14 cellular contexts compared by ENCODE assay signal in genomic region chr14:60653709-60654161, GRCh38. TPM values are rescaled to one million over a fixed set of nuclear protein-coding genes. Genes with fewer than 3 reads are reported as not detected.
DNase-seq lines count a peak whose midpoint lies in the region; ATAC-seq and TF ChIP-seq lines count a peak whose summit lies in the region.
"Had no signal": no experiment of that assay in that cellular context is flagged by ENCODE, and none has a peak within 500 bp of the region (broad histone marks: within the 10 kb centered on the region; RNA-seq: fewer than 3 reads in every experiment).

No MANE protein-coding gene starts in this region.

- H3K4me1 ChIP-seq in CD4-positive, CD25-positive, alpha-beta regulatory T cell (ENCODE audit: control insufficient read depth, insufficient read depth, low read length, poor library complexity, severe bottlenecking), result peaks cover 41% of the 10 kb centered on the region
- peaks cover 67% of the 10 kb centered on the region for H3K4me1 ChIP-seq in GM23338 (ENCODE audit: insufficient read depth)

- ATAC-seq in CD4-positive, CD25-positive, alpha-beta regulatory T cell (ENCODE audit: low read depth in 2 of 2), result no peak
- ATAC-seq in GM23338, result no peak
- no peak for ATAC-seq in naive thymus-derived CD8-positive, alpha-beta T cell
- ATAC-seq in GM18870 (IDR thresholded peaks at IDR 0.05; ENCODE audit: unreplicated experiment), result no peak
- no peak for ATAC-seq in GM21786 (IDR thresholded peaks at IDR 0.05; ENCODE audit: unreplicated experiment)
- ATAC-seq: foreskin keratinocyte, sciatic nerve had no signal

- H3K27ac ChIP-seq in CD4-positive, CD25-positive, alpha-beta regulatory T cell (ENCODE audit: insufficient read depth, low read length, poor library complexity, severe bottlenecking), result no peak overlapping the region
- no peak overlapping the region for H3K27ac ChIP-seq in GM23338 (ENCODE audit: low read depth)
- H3K27ac ChIP-seq: foreskin keratinocyte had no signal

- POLR2A ChIA-PET in naive thymus-derived CD8-positive, alpha-beta T cell (lab: Charles Lee), result no interaction called here

- H3F3A ChIP-seq in GM23338 (replicated peaks; ENCODE audit: low read depth), result peaks cover 34% of the 10 kb centered on the region

- H3K27ac Mint-ChIP-seq in CD4-positive, CD25-positive, alpha-beta regulatory T cell, result no peak overlapping the region
- H3K27ac Mint-ChIP-seq in GM23338 (no peak overlapping the region), brain (peak overlapping the region in 2 of 5 experiments; percentile 90 to 92)
- H3K27ac Mint-ChIP-seq in naive thymus-derived CD8-positive, alpha-beta T cell, result peak overlapping the region in 1 of 10 donors; percentile 38
- H3K27ac Mint-ChIP-seq: CD14-positive monocyte had no signal

- peaks cover 94% of the 10 kb centered on the region for H3K27me3 Mint-ChIP-seq in CD4-positive, CD25-positive, alpha-beta regulatory T cell
- peaks cover 98% of the 10 kb centered on the region for H3K27me3 Mint-ChIP-seq in GM23338 (ENCODE audit: insufficient read depth, low read depth, poor library complexity)
- H3K27me3 Mint-ChIP-seq in brain, result peaks cover 100% of the 10 kb centered on the region
- peaks cover 61 to 90% (median 73%) of the 10 kb centered on the region in 5 donors for H3K27me3 Mint-ChIP-seq in naive thymus-derived CD8-positive, alpha-beta T cell

- H3K9me2 ChIP-seq in GM23338 (ENCODE audit: insufficient read depth), result no peaks in the 10 kb centered on the region

- H2AFZ ChIP-seq in GM23338, result no peak overlapping the region; the same call in 1 of the 2 replicates

- no peak overlapping the region for H3K4me3 ChIP-seq in CD4-positive, CD25-positive, alpha-beta regulatory T cell (ENCODE audit: low read depth, low read length)
- H3K4me3 ChIP-seq in GM23338, result peak overlapping the region; percentile 49

- no peaks in the 10 kb centered on the region for H3K36me3 ChIP-seq in CD4-positive, CD25-positive, alpha-beta regulatory T cell (ENCODE audit: control insufficient read depth, insufficient read depth, low read length)
- H3K36me3 ChIP-seq in GM23338 (ENCODE audit: insufficient read depth), result no peaks in the 10 kb centered on the region

- peaks cover 49% of the 10 kb centered on the region for H3K27me3 ChIP-seq in CD4-positive, CD25-positive, alpha-beta regulatory T cell (ENCODE audit: control insufficient read depth, insufficient read depth, low read length)
- peaks cover 100% of the 10 kb centered on the region for H3K27me3 ChIP-seq in GM23338 (ENCODE audit: insufficient read depth)

- no peaks in the 10 kb centered on the region for H3K79me2 ChIP-seq in GM23338 (replicated peaks; ENCODE audit: insufficient read depth)

- H3K36me3 Mint-ChIP-seq in CD4-positive, CD25-positive, alpha-beta regulatory T cell, result no peaks in the 10 kb centered on the region
- H3K36me3 Mint-ChIP-seq in GM23338 (ENCODE audit: low read depth) (no peaks in the 10 kb centered on the region; the same call in 2 of the 3 replicates), brain (no peaks in the 10 kb centered on the region)
- peaks cover 0 to 10% (median 2%) of the 10 kb centered on the region in 3 donors for H3K36me3 Mint-ChIP-seq in naive thymus-derived CD8-positive, alpha-beta T cell

- peak overlapping the region; percentile 89 for H3K4me2 ChIP-seq in GM23338

- no peaks in the 10 kb centered on the region for H3K9me3 ChIP-seq in CD4-positive, CD25-positive, alpha-beta regulatory T cell (ENCODE audit: control insufficient read depth in 2 of 2, low read length in 2 of 2)

- DNase-seq in CD4-positive, CD25-positive, alpha-beta regulatory T cell, result no peak
- peak; percentile 65 for DNase-seq in GM23338 (ENCODE audit: low spot score)
- no peak for DNase-seq in naive thymus-derived CD8-positive, alpha-beta T cell
- DNase-seq in T1000 (lab: John Stamatoyannopoulos, UW), result no peak
- no peak for DNase-seq in RPMI8226
- DNase-seq: aorta, foreskin keratinocyte, islet precursor cell, Right ventricle myocardium superior had no signal

- H4K20me1 ChIP-seq in GM23338 (replicated peaks; ENCODE audit: insufficient read depth), result peaks cover 14% of the 10 kb centered on the region

- TF ChIP-seq CTCF in GM23338 (conservative IDR thresholded peaks at IDR 0.05; ENCODE audit: low read depth in 2 of 2), result no peak
- no peak for TF ChIP-seq CTCF in brain (conservative IDR thresholded peaks at IDR 0.05)

- peaks cover 0 to 4% (median 0%) of the 10 kb centered on the region in 7 donors for H3K9me3 Mint-ChIP-seq in CD4-positive, CD25-positive, alpha-beta regulatory T cell
- no peaks in the 10 kb centered on the region for H3K9me3 Mint-ChIP-seq in GM23338
- peaks cover 0 to 21% (median 5%) of the 10 kb centered on the region in 5 experiments for H3K9me3 Mint-ChIP-seq in brain
- H3K9me3 Mint-ChIP-seq in naive thymus-derived CD8-positive, alpha-beta T cell, result no peaks in the 10 kb centered on the region

- H3K4me1 Mint-ChIP-seq in CD4-positive, CD25-positive, alpha-beta regulatory T cell, result peaks cover 6 to 67% (median 19%) of the 10 kb centered on the region in 4 donors
- H3K4me1 Mint-ChIP-seq in GM23338 (peaks cover 63% of the 10 kb centered on the region), brain (peaks cover 69% of the 10 kb centered on the region)
- H3K4me1 Mint-ChIP-seq in naive thymus-derived CD8-positive, alpha-beta T cell, result peaks cover 27 to 80% (median 72%) of the 10 kb centered on the region in 4 donors

- peak overlapping the region in 3 of 4 donors; percentile 4 to 82 (median 54) for H3K4me3 Mint-ChIP-seq in CD4-positive, CD25-positive, alpha-beta regulatory T cell
- H3K4me3 Mint-ChIP-seq in GM23338, result peak overlapping the region; percentile 71
- peak overlapping the region in 3 of 5 experiments; percentile 74 to 96 (median 85) for H3K4me3 Mint-ChIP-seq in brain
- H3K4me3 Mint-ChIP-seq in naive thymus-derived CD8-positive, alpha-beta T cell, result peak overlapping the region in 9 of 10 donors; percentile 44 to 76 (median 63)

TF ChIP-seq in GM23338, 12 proteins besides CTCF, POLR2A, EP300 and RAD21 (continues in another document):
- TF ChIP-seq ZNF462 (CRISPR knock-in tag; IDR thresholded peaks at IDR 0.05) (no peak), EZH2 (IDR thresholded peaks at IDR 0.05; ENCODE audit: low read depth, unreplicated experiment) (peak; percentile 75)

RNA-seq across cellular contexts. Expression of gene SIX1, which starts 4.5 kb away (rescaled TPM):
- not detected for total RNA-seq in CD4-positive, CD25-positive, alpha-beta regulatory T cell
- not detected for polyA plus RNA-seq in CD4-positive, CD25-positive, alpha-beta regulatory T cell
- 0.35 and 0.78 TPM in 2 replicates for total RNA-seq in GM23338 (2014; rRNA removed; shearing (Covaris generic))
- 0.66 and 0.71 TPM in 2 replicates for polyA plus RNA-seq in GM23338 (2016; fragmentation: Nextera tagmentation; extraction: Ambion mirVana)
- 68.4 TPM for polyA plus RNA-seq in brain (ENCODE audit: insufficient read depth, low read depth, low replicate concordance)
- not detected for total RNA-seq in naive thymus-derived CD8-positive, alpha-beta T cell
- polyA plus RNA-seq in naive thymus-derived CD8-positive, alpha-beta T cell, result not detected
- total RNA-seq: foreskin keratinocyte, Right ventricle myocardium superior had no signal
- polyA plus RNA-seq: CD14-positive monocyte, foreskin keratinocyte had no signal

Comparison
In these comparisons a context has a peak if more than half of its experiments do, and no peak if none do; other contexts are left out.
1. RNA of gene SIX1, which starts 4.5 kb away (polyA plus RNA-seq): 68.4 TPM in brain (single experiment); 0.66 to 0.71 TPM in GM23338, not detected in CD4-positive, CD25-positive, alpha-beta regulatory T cell and not detected in naive thymus-derived CD8-positive, alpha-beta T cell; every median in the first group is over 10 times any median in the second.
2. Peak in every context shown above with its lines, with median percentiles within 50 percentile points of each other: H3K4me3 Mint-ChIP-seq.